ENCODE assay signal across 2 cellular contexts in genomic region chr12:16008442-16008841, GRCh38.
TF ChIP-seq lines count a peak whose summit lies in the region.

No MANE protein-coding gene starts in this region.

TF ChIP-seq in IMR-90, 13 proteins besides CTCF, POLR2A, EP300 and RAD21 (continued from another document):
- TF ChIP-seq USF2 (IDR thresholded peaks at IDR 0.05; ENCODE audit: low read depth, low read length), result no peak
- no peak for TF ChIP-seq MAFK (IDR thresholded peaks at IDR 0.05; ENCODE audit: low read depth, low read length)
- TF ChIP-seq MAZ (IDR thresholded peaks at IDR 0.05; ENCODE audit: borderline replicate concordance, low read depth, low read length), result no peak
- TF ChIP-seq FOS (IDR thresholded peaks at IDR 0.05; ENCODE audit: low read depth, low read length), result no peak
- TF ChIP-seq MXI1 (IDR thresholded peaks at IDR 0.05; ENCODE audit: borderline replicate concordance, low read depth, low read length), result no peak
- TF ChIP-seq BHLHE40 (IDR thresholded peaks at IDR 0.05; ENCODE audit: low read depth, low read length), result no peak
- no peak for TF ChIP-seq ELK1 (IDR thresholded peaks at IDR 0.05; ENCODE audit: borderline replicate concordance, low read depth, low read length)

TF ChIP-seq in HepG2, 621 proteins besides CTCF, POLR2A, EP300 and RAD21 (continued from another document):
- TF ChIP-seq YY1 (IDR thresholded peaks at IDR 0.05; ENCODE audit: insufficient read depth, insufficient replicate concordance, low read depth, low read length), result peak; percentile 19
- no peak for TF ChIP-seq ZMYM2 (CRISPR knock-in tag; IDR thresholded peaks at IDR 0.05)
- TF ChIP-seq BRF2 (CRISPR knock-in tag; IDR thresholded peaks at IDR 0.05), result no peak
- TF ChIP-seq RERE (CRISPR knock-in tag; IDR thresholded peaks at IDR 0.05; ENCODE audit: low read depth), result no peak
- TF ChIP-seq ZNF670 (CRISPR knock-in tag; IDR thresholded peaks at IDR 0.05; ENCODE audit: borderline replicate concordance), result no peak
